In genomic region chr4:3062466-3062865, GRCh38 we compare ENCODE assay signal across 1 cellular context.
A peak's percentile ranks its signal among the peaks of the same experiment; 100 is the strongest.
TF ChIP-seq lines count a peak whose summit lies in the region.

No MANE protein-coding gene starts in this region.

TF ChIP-seq in K562, 482 proteins besides CTCF, POLR2A, EP300 and RAD21:
- 0 out of 2 replicates have a peak, but pooled peaks have one; percentile 31 for TF ChIP-seq CBFB (CRISPR knock-in tag; IDR thresholded peaks at IDR 0.05)
- TF ChIP-seq VEZF1 (CRISPR knock-in tag; IDR thresholded peaks at IDR 0.05): 0 out of 2 replicates have a peak, but pooled peaks have one; percentile 10
- no peak for TF ChIP-seq MBD2 (IDR thresholded peaks at IDR 0.05; ENCODE audit: borderline replicate concordance, low read depth)
- peak in 1 of 2 experiments; percentile 52; a peak in 1 of 4 replicates for TF ChIP-seq MLLT1 (IDR thresholded peaks at IDR 0.05)
- no peak for TF ChIP-seq DACH1 (IDR thresholded peaks at IDR 0.05; ENCODE audit: partially characterized antibody)
- no peak for TF ChIP-seq MCM2 (IDR thresholded peaks at IDR 0.05; ENCODE audit: low read depth)
- no peak for TF ChIP-seq ZNF217 (CRISPR knock-in tag; IDR thresholded peaks at IDR 0.05)
- no peak for TF ChIP-seq ID3 (CRISPR knock-in tag; IDR thresholded peaks at IDR 0.05)
- TF ChIP-seq ID3 (tag; IDR thresholded peaks at IDR 0.05): no peak
- TF ChIP-seq BRD9 (IDR thresholded peaks at IDR 0.05; ENCODE audit: low read depth, partially characterized antibody): no peak
- TF ChIP-seq NEUROD1 (IDR thresholded peaks at IDR 0.05; ENCODE audit: borderline replicate concordance, low read depth, low read length, partially characterized antibody): no peak
- no peak for TF ChIP-seq ETS2 (tag; IDR thresholded peaks at IDR 0.05; ENCODE audit: borderline replicate concordance, poor library complexity, severe bottlenecking)
- peak in 1 of 2 experiments; percentile 50; a peak in 1 of 4 replicates for TF ChIP-seq RCOR1 (IDR thresholded peaks at IDR 0.05; ENCODE audit: borderline replicate concordance in 1 of 2, low read depth in 2 of 2, low read length in 2 of 2)
- no peak for TF ChIP-seq NBN (IDR thresholded peaks at IDR 0.05; ENCODE audit: low read depth)
- TF ChIP-seq ZNF785 (CRISPR knock-in tag; IDR thresholded peaks at IDR 0.05): no peak
- no peak for TF ChIP-seq PRDM10 (IDR thresholded peaks at IDR 0.05; ENCODE audit: partially characterized antibody)
- peak; percentile 58 for TF ChIP-seq TCF3 (CRISPR knock-in tag; IDR thresholded peaks at IDR 0.05)
- TF ChIP-seq SMC3 (conservative IDR thresholded peaks at IDR 0.05; ENCODE audit: insufficient read depth, low read depth, low read length): no peak
- no peak for TF ChIP-seq IRF2 (CRISPR knock-in tag; IDR thresholded peaks at IDR 0.05)
- no peak for TF ChIP-seq CREB3L1 (IDR thresholded peaks at IDR 0.05; ENCODE audit: borderline replicate concordance, low read depth)
- no peak for TF ChIP-seq PCBP1 (IDR thresholded peaks at IDR 0.05; ENCODE audit: low read depth, low read length, poor library complexity, severe bottlenecking)
- no peak for TF ChIP-seq CREB1 (IDR thresholded peaks at IDR 0.05)
- no peak for TF ChIP-seq CREB1 (CRISPR knock-in tag; IDR thresholded peaks at IDR 0.05)
- TF ChIP-seq MIER1 (IDR thresholded peaks at IDR 0.05; ENCODE audit: low read depth): peak; percentile 69
- no peak for TF ChIP-seq ZFP1 (CRISPR knock-in tag; IDR thresholded peaks at IDR 0.05)
- peak; percentile 75; the same call in 1 of the 2 replicates for TF ChIP-seq CTBP1 (IDR thresholded peaks at IDR 0.05; ENCODE audit: borderline replicate concordance)
- TF ChIP-seq KDM1A (IDR thresholded peaks at IDR 0.05): peak; percentile 18 to 40; a peak in 1 of 4 replicates
- no peak for TF ChIP-seq CHCHD3 (CRISPR knock-in tag; IDR thresholded peaks at IDR 0.05)
- no peak for TF ChIP-seq ZNF445 (CRISPR knock-in tag; IDR thresholded peaks at IDR 0.05; ENCODE audit: low read depth)
- no peak for TF ChIP-seq MAFG (tag; conservative IDR thresholded peaks at IDR 0.05)
- TF ChIP-seq ESRRA (IDR thresholded peaks at IDR 0.05; ENCODE audit: borderline replicate concordance, low read depth): peak; percentile 73; the same call in 1 of the 2 replicates
- peak; percentile 88 for TF ChIP-seq REST (CRISPR knock-in tag; IDR thresholded peaks at IDR 0.05; ENCODE audit: low read depth)
- TF ChIP-seq STAT6 (CRISPR knock-in tag; IDR thresholded peaks at IDR 0.05): no peak
- no peak for TF ChIP-seq ZNF644 (tag; IDR thresholded peaks at IDR 0.05; ENCODE audit: low read depth)
- TF ChIP-seq ZNF583 (CRISPR knock-in tag; IDR thresholded peaks at IDR 0.05): no peak
- 0 out of 2 replicates have a peak, but pooled peaks have one; percentile 23 for TF ChIP-seq ZNF766 (CRISPR knock-in tag; conservative IDR thresholded peaks at IDR 0.05)
- no peak for TF ChIP-seq NR0B1 (IDR thresholded peaks at IDR 0.05; ENCODE audit: partially characterized antibody)
- TF ChIP-seq ZNF384 (IDR thresholded peaks at IDR 0.05; ENCODE audit: low read depth, low read length): no peak
- TF ChIP-seq CBFA2T3 (IDR thresholded peaks at IDR 0.05): peak; percentile 43; the same call in 1 of the 2 replicates
- peak; percentile 87 for TF ChIP-seq TEAD4 (IDR thresholded peaks at IDR 0.05; ENCODE audit: low read length)
- TF ChIP-seq TEAD4 (CRISPR knock-in tag; IDR thresholded peaks at IDR 0.05; ENCODE audit: borderline replicate concordance): no peak
- TF ChIP-seq DDX20 (tag; IDR thresholded peaks at IDR 0.05; ENCODE audit: low read depth): no peak
- TF ChIP-seq HNRNPH1 (optimal IDR thresholded peaks at IDR 0.05; ENCODE audit: low read depth, low read length): no peak
- TF ChIP-seq NFATC3 (IDR thresholded peaks at IDR 0.05): no peak
- TF ChIP-seq MEIS2 (IDR thresholded peaks at IDR 0.05; ENCODE audit: partially characterized antibody): peak; percentile 11
- no peak for TF ChIP-seq NFE2 (IDR thresholded peaks at IDR 0.05; ENCODE audit: low read depth)
- TF ChIP-seq EHMT2 (IDR thresholded peaks at IDR 0.05): peak; percentile 84
- no peak for TF ChIP-seq SMAD4 (CRISPR knock-in tag; conservative IDR thresholded peaks at IDR 0.05)
- TF ChIP-seq TEAD1 (CRISPR knock-in tag; IDR thresholded peaks at IDR 0.05): peak; percentile 85 to 92
- no peak for TF ChIP-seq SAFB (IDR thresholded peaks at IDR 0.05; ENCODE audit: borderline replicate concordance, low read depth, low read length)
